Comparison of ENCODE assay signal across 1 cellular context in genomic region chr16:27217256-27217655, GRCh38.
TF ChIP-seq lines count a peak whose summit lies in the region.

No MANE protein-coding gene starts in this region.

TF ChIP-seq in GM12878, 131 proteins besides CTCF, POLR2A, EP300 and RAD21:
- TF ChIP-seq ETV6 (conservative IDR thresholded peaks at IDR 0.05 in 1 of 2, IDR thresholded peaks at IDR 0.05 in 1 of 2; ENCODE audit: borderline replicate concordance in 1 of 2, low read depth in 1 of 2) (no peak), ESRRA (IDR thresholded peaks at IDR 0.05; ENCODE audit: low read length) (no peak), E4F1 (IDR thresholded peaks at IDR 0.05; ENCODE audit: borderline replicate concordance, partially characterized antibody) (no peak), ATF7 (IDR thresholded peaks at IDR 0.05; ENCODE audit: low read depth) (peak; percentile 68), EED (IDR thresholded peaks at IDR 0.05; ENCODE audit: low read depth) (no peak)
